Comparison of ENCODE assay signal across 36 cellular contexts in the genomic region with DNA sequence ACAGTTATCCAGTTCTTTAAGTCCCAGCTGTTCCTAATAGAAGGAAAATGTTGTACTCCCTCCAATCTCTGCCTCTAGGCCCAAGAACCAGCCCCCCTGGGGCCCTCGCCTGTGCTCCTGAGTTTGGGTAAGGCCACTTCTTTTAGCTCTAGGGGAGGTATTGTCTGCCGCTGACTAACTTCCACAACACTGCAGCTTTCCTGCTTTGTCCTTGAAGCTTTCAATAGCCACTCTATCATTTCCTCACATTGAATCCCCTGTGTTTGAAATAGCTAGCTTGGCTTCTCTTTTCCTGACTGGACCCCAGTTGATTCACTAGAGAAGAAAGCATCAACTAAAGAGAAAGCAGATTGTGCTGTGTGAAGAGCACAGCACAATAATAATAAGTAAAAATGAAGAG. TPM values are rescaled to one million over a fixed set of nuclear protein-coding genes. Genes with fewer than 3 reads are reported as not detected.
DNase-seq lines count a peak whose midpoint lies in the region; ATAC-seq, FAIRE-seq and TF ChIP-seq lines count a peak whose summit lies in the region.
"Had no signal": no experiment of that assay in that cellular context is flagged by ENCODE, and none has a peak within 500 bp of the region (broad histone marks: within the 10 kb centered on the region; RNA-seq: fewer than 3 reads in every experiment).

No MANE protein-coding gene starts in this region.

- H2BK5ac ChIP-seq in mesenchymal stem cell (ENCODE audit: low read depth, low read length, poor library complexity, severe bottlenecking) = no peak overlapping the region

- H3K4me2 ChIP-seq in mesenchymal stem cell (ENCODE audit: low read length, poor library complexity, severe bottlenecking) = no peak overlapping the region
- H3K4me2 ChIP-seq: KMS-11 had no signal

- H3K27me3 ChIP-seq in WERI-Rb-1 (ENCODE audit: insufficient read depth, low read depth, severe bottlenecking) (no peaks in the 10 kb centered on the region), mesenchymal stem cell (ENCODE audit: control insufficient read depth in 1 of 2, insufficient read depth in 1 of 2, low read length in 2 of 2) (peaks cover 0 to 6% of the 10 kb centered on the region in 2 experiments)
- H3K27me3 ChIP-seq: heart right ventricle, MG63, tibial nerve had no signal

- no peak for ATAC-seq in activated naive CD8-positive, alpha-beta T cell treated with anti-CD3 and anti-CD28 coated beads, Interleukin-2, amount 10 ng/mL, durations not matched to agents 7 days and 5 days (ENCODE audit: low read depth)
- ATAC-seq in HG03469 (IDR thresholded peaks at IDR 0.05; ENCODE audit: unreplicated experiment) = no peak
- ATAC-seq: effector memory CD8-positive, alpha-beta T cell had no signal

- H3K9ac ChIP-seq in mesenchymal stem cell (ENCODE audit: low read length) = peak overlapping the region; percentile 32
- H3K9ac ChIP-seq: KMS-11 had no signal

- H4K91ac ChIP-seq in mesenchymal stem cell (ENCODE audit: low read length) = no peak overlapping the region

- H3K79me1 ChIP-seq in mesenchymal stem cell (replicated peaks; ENCODE audit: low read length, poor library complexity, severe bottlenecking) = no peaks in the 10 kb centered on the region

- no peak for DNase-seq in activated naive CD8-positive, alpha-beta T cell treated with anti-CD3 and anti-CD28 coated beads, Interleukin-2, amount 10 ng/mL, durations not matched to agents 7 days and 5 days
- DNase-seq in activated naive CD8-positive, alpha-beta T cell treated with anti-CD3 and anti-CD28 coated beads for 36 hours = no peak
- no peak for DNase-seq in WERI-Rb-1
- DNase-seq in mesenchymal stem cell = no peak
- no peak for DNase-seq in type B pancreatic cell (ENCODE audit: extremely low spot score, unreplicated experiment)
- DNase-seq in GM19239 (ENCODE audit: insufficient read length, low spot score) = no peak
- no peak for DNase-seq in activated T-helper 2 cell treated with anti-CD3 and anti-CD28 coated beads, Interferon-gamma antibody, Interleukin-2, Interleukin-4, amounts not matched to agents 10 μg/mL and 5 μg/mL and 100 μg/mL, durations not matched to agents 14 hours and 24 hours and 36 hours (ENCODE audit: low spot score)
- DNase-seq: activated CD4-positive, CD25-positive, alpha-beta regulatory T cell; activated CD8-positive, alpha-beta memory T cell treated with anti-CD3 and anti-CD28 coated beads, Interleukin-2, amount 50 U/mL, for 48 hours; CD4-positive, alpha-beta T cell; DMS79 treated with DMSO at 0.1 percent for 48 hours; effector memory CD8-positive, alpha-beta T cell; foreskin melanocyte; GF-D8; heart right ventricle; kidney; left ventricle myocardium superior; MG63; midbrain; naive B cell; NCI-H1105; NCI-H2029 treated with DMSO at 0.1 percent for 48 hours; NCI-H2227 treated with DMSO at 0.1 percent for 48 hours; NCI-H526; nucleus accumbens; SIG-M5; stimulated activated CD4-positive, alpha-beta T cell treated with anti-CD3 and anti-CD28 coated beads, Interleukin-4, amount 100 ng/mL, for 24 hours; T-cell had no signal

- TF ChIP-seq CTCF in WERI-Rb-1 (IDR thresholded peaks at IDR 0.05; ENCODE audit: low read depth, low read length) (no peak), type B pancreatic cell (conservative IDR thresholded peaks at IDR 0.05) (no peak)

- H2BK120ac ChIP-seq in mesenchymal stem cell (ENCODE audit: low read depth, low read length) = no peak overlapping the region

- peaks cover 2% of the 10 kb centered on the region for H3K9me3 Mint-ChIP-seq in activated naive CD8-positive, alpha-beta T cell treated with anti-CD3 and anti-CD28 coated beads, Interleukin-2, amount 10 ng/mL, durations not matched to agents 7 days and 5 days
- H3K9me3 Mint-ChIP-seq in activated naive CD8-positive, alpha-beta T cell treated with anti-CD3 and anti-CD28 coated beads for 36 hours = no peaks in the 10 kb centered on the region
- H3K9me3 Mint-ChIP-seq in type B pancreatic cell = no peaks in the 10 kb centered on the region
- H3K9me3 Mint-ChIP-seq in activated T-helper 2 cell treated with anti-CD3 and anti-CD28 coated beads, Interferon-gamma antibody, Interleukin-2, Interleukin-4, amounts not matched to agents 10 μg/mL and 5 μg/mL and 100 μg/mL, durations not matched to agents 14 hours and 24 hours and 36 hours = no peaks in the 10 kb centered on the region
- H3K9me3 Mint-ChIP-seq: activated naive CD4-positive, alpha-beta T cell treated with anti-CD3 and anti-CD28 coated beads, Interleukin-2, amount 50 U/mL, for 24 hours; CD4-positive, alpha-beta T cell; effector memory CD8-positive, alpha-beta T cell; T-cell had no signal

- H3K14ac ChIP-seq in mesenchymal stem cell (ENCODE audit: low read length in 2 of 2) = no peak overlapping the region

- no peak for FAIRE-seq in GM19239 (lab: Jason Lieb, UNC)
- FAIRE-seq: H54, HTR-8/SVneo, kidney had no signal

- no peak overlapping the region for H2BK15ac ChIP-seq in mesenchymal stem cell (ENCODE audit: low read depth, poor library complexity, severe bottlenecking)

- H3K36me3 ChIP-seq in WERI-Rb-1 = no peaks in the 10 kb centered on the region
- H3K36me3 ChIP-seq in mesenchymal stem cell (ENCODE audit: control insufficient read depth in 1 of 2, insufficient read depth in 2 of 2, low read depth in 1 of 2, low read length in 2 of 2) = no peaks in the 10 kb centered on the region
- H3K36me3 ChIP-seq: cardiac muscle cell, heart right ventricle, MG63, tibial nerve had no signal

- no peaks in the 10 kb centered on the region for H3K9me3 ChIP-seq in WERI-Rb-1 (ENCODE audit: severe bottlenecking)
- H3K9me3 ChIP-seq in mesenchymal stem cell (ENCODE audit: control insufficient read depth, low read length) = no peaks in the 10 kb centered on the region
- H3K9me3 ChIP-seq: heart right ventricle, MG63, tibial nerve had no signal

- H3K4me1 Mint-ChIP-seq in activated naive CD8-positive, alpha-beta T cell treated with anti-CD3 and anti-CD28 coated beads, Interleukin-2, amount 10 ng/mL, durations not matched to agents 7 days and 5 days = peaks cover 39% of the 10 kb centered on the region
- H3K4me1 Mint-ChIP-seq in activated naive CD8-positive, alpha-beta T cell treated with anti-CD3 and anti-CD28 coated beads for 36 hours = peaks cover 11% of the 10 kb centered on the region
- peaks cover 21% of the 10 kb centered on the region for H3K4me1 Mint-ChIP-seq in type B pancreatic cell (ENCODE audit: unreplicated experiment)
- peaks cover 17% of the 10 kb centered on the region for H3K4me1 Mint-ChIP-seq in activated T-helper 2 cell treated with anti-CD3 and anti-CD28 coated beads, Interferon-gamma antibody, Interleukin-2, Interleukin-4, amounts not matched to agents 10 μg/mL and 5 μg/mL and 100 μg/mL, durations not matched to agents 14 hours and 24 hours and 36 hours (ENCODE audit: low read depth)
- H3K4me1 Mint-ChIP-seq: naive B cell had no signal

- H2BK12ac ChIP-seq in mesenchymal stem cell (ENCODE audit: low read length in 2 of 2) = peak overlapping the region in 1 of 2 experiments; percentile 5

- no peak overlapping the region for H3K4me3 ChIP-seq in WERI-Rb-1 (ENCODE audit: low read depth, low read length)
- no peak overlapping the region for H3K4me3 ChIP-seq in mesenchymal stem cell (ENCODE audit: insufficient read depth in 1 of 2, low read depth in 1 of 2, low read length in 2 of 2)
- H3K4me3 ChIP-seq: cardiac muscle cell, coronary artery, heart right ventricle, MG63, tibial nerve had no signal

- H3K36me3 Mint-ChIP-seq in activated naive CD8-positive, alpha-beta T cell treated with anti-CD3 and anti-CD28 coated beads, Interleukin-2, amount 10 ng/mL, durations not matched to agents 7 days and 5 days = peaks cover 5% of the 10 kb centered on the region
- no peaks in the 10 kb centered on the region for H3K36me3 Mint-ChIP-seq in activated naive CD8-positive, alpha-beta T cell treated with anti-CD3 and anti-CD28 coated beads for 36 hours
- no peaks in the 10 kb centered on the region for H3K36me3 Mint-ChIP-seq in type B pancreatic cell
- no peaks in the 10 kb centered on the region for H3K36me3 Mint-ChIP-seq in activated T-helper 2 cell treated with anti-CD3 and anti-CD28 coated beads, Interferon-gamma antibody, Interleukin-2, Interleukin-4, amounts not matched to agents 10 μg/mL and 5 μg/mL and 100 μg/mL, durations not matched to agents 14 hours and 24 hours and 36 hours (ENCODE audit: low read depth)
- H3K36me3 Mint-ChIP-seq: activated naive CD4-positive, alpha-beta T cell treated with anti-CD3 and anti-CD28 coated beads, Interleukin-2, amount 50 U/mL, for 24 hours; T-cell had no signal

- H3K27me3 Mint-ChIP-seq in activated naive CD8-positive, alpha-beta T cell treated with anti-CD3 and anti-CD28 coated beads, Interleukin-2, amount 10 ng/mL, durations not matched to agents 7 days and 5 days = peaks cover 11% of the 10 kb centered on the region
- no peaks in the 10 kb centered on the region for H3K27me3 Mint-ChIP-seq in activated naive CD8-positive, alpha-beta T cell treated with anti-CD3 and anti-CD28 coated beads for 36 hours
- H3K27me3 Mint-ChIP-seq in type B pancreatic cell = no peaks in the 10 kb centered on the region
- H3K27me3 Mint-ChIP-seq in activated T-helper 2 cell treated with anti-CD3 and anti-CD28 coated beads, Interferon-gamma antibody, Interleukin-2, Interleukin-4, amounts not matched to agents 10 μg/mL and 5 μg/mL and 100 μg/mL, durations not matched to agents 14 hours and 24 hours and 36 hours (ENCODE audit: low read depth) = no peaks in the 10 kb centered on the region
- H3K27me3 Mint-ChIP-seq: activated naive CD4-positive, alpha-beta T cell treated with anti-CD3 and anti-CD28 coated beads, Interleukin-2, amount 50 U/mL, for 24 hours; CD4-positive, alpha-beta T cell; T-cell had no signal

- peak overlapping the region; percentile 62 for H3K27ac Mint-ChIP-seq in activated naive CD8-positive, alpha-beta T cell treated with anti-CD3 and anti-CD28 coated beads, Interleukin-2, amount 10 ng/mL, durations not matched to agents 7 days and 5 days
- H3K27ac Mint-ChIP-seq in activated naive CD8-positive, alpha-beta T cell treated with anti-CD3 and anti-CD28 coated beads for 36 hours = no peak overlapping the region
- H3K27ac Mint-ChIP-seq in type B pancreatic cell = peak overlapping the region; percentile 64
- no peak overlapping the region for H3K27ac Mint-ChIP-seq in activated T-helper 2 cell treated with anti-CD3 and anti-CD28 coated beads, Interferon-gamma antibody, Interleukin-2, Interleukin-4, amounts not matched to agents 10 μg/mL and 5 μg/mL and 100 μg/mL, durations not matched to agents 14 hours and 24 hours and 36 hours
- H3K27ac Mint-ChIP-seq: activated naive CD4-positive, alpha-beta T cell treated with anti-CD3 and anti-CD28 coated beads, Interleukin-2, amount 50 U/mL, for 24 hours; CD4-positive, alpha-beta T cell; naive B cell had no signal

- H3K27ac ChIP-seq in WERI-Rb-1 = peak overlapping the region; percentile 44; the same call in 1 of the 2 replicates
- H3K27ac ChIP-seq in mesenchymal stem cell (ENCODE audit: low read length, poor library complexity, severe bottlenecking) = no peak overlapping the region
- H3K27ac ChIP-seq: cardiac muscle cell, KMS-11, tibial nerve had no signal

- H3K4ac ChIP-seq in mesenchymal stem cell (ENCODE audit: low read depth in 1 of 2, low read length in 2 of 2) = no peak overlapping the region

- intact Hi-C loops in activated T-helper 2 cell treated with anti-CD3 and anti-CD28 coated beads, Interferon-gamma antibody, Interleukin-2, Interleukin-4, amounts not matched to agents 10 μg/mL and 5 μg/mL and 100 μg/mL, durations not matched to agents 14 hours and 24 hours and 36 hours (cut with micrococcal nuclease) = no loop called here

- H4K8ac ChIP-seq in mesenchymal stem cell (ENCODE audit: low read length) = no peak overlapping the region

- H3K4me1 ChIP-seq in mesenchymal stem cell (ENCODE audit: control insufficient read depth, insufficient read depth, low read depth, low read length) = peaks cover 16% of the 10 kb centered on the region

- H3K4me3 Mint-ChIP-seq in activated naive CD8-positive, alpha-beta T cell treated with anti-CD3 and anti-CD28 coated beads, Interleukin-2, amount 10 ng/mL, durations not matched to agents 7 days and 5 days = no peak overlapping the region
- no peak overlapping the region for H3K4me3 Mint-ChIP-seq in activated naive CD8-positive, alpha-beta T cell treated with anti-CD3 and anti-CD28 coated beads for 36 hours
- H3K4me3 Mint-ChIP-seq in type B pancreatic cell = no peak overlapping the region
- H3K4me3 Mint-ChIP-seq in activated T-helper 2 cell treated with anti-CD3 and anti-CD28 coated beads, Interferon-gamma antibody, Interleukin-2, Interleukin-4, amounts not matched to agents 10 μg/mL and 5 μg/mL and 100 μg/mL, durations not matched to agents 14 hours and 24 hours and 36 hours (ENCODE audit: low read depth) = no peak overlapping the region
- H3K4me3 Mint-ChIP-seq: activated naive CD4-positive, alpha-beta T cell treated with anti-CD3 and anti-CD28 coated beads, Interleukin-2, amount 50 U/mL, for 24 hours; CD4-positive, alpha-beta T cell; effector memory CD8-positive, alpha-beta T cell; naive B cell had no signal

- POLR2A ChIA-PET in activated naive CD8-positive, alpha-beta T cell treated with anti-CD3 and anti-CD28 coated beads, Interleukin-2, amount 10 ng/mL, durations not matched to agents 7 days and 5 days (lab: Charles Lee) = interaction anchor here (0.8 kb wide), 1 partner anchor 162 kb away, joined by 3 read pairs; no protein-coding TSS in a partner anchor

- no peak overlapping the region for H3K23ac ChIP-seq in mesenchymal stem cell (ENCODE audit: low read length in 2 of 2)

- WGBS in mesenchymal stem cell = 88% methylated on average over 2 of the region's 2 CpGs

- no peak overlapping the region for H3K18ac ChIP-seq in mesenchymal stem cell (ENCODE audit: low read depth in 1 of 2, low read length in 2 of 2)

- H2AFZ ChIP-seq in mesenchymal stem cell (ENCODE audit: low read depth, low read length) = no peak overlapping the region

- peak overlapping the region; percentile 26 for H2AK5ac ChIP-seq in mesenchymal stem cell (ENCODE audit: low read length, severe bottlenecking)

RNA-seq across cellular contexts. Expression of a gene that starts 28.8 kb away (rescaled TPM):
- total RNA-seq in activated naive CD8-positive, alpha-beta T cell treated with anti-CD3 and anti-CD28 coated beads, Interleukin-2, amount 10 ng/mL, durations not matched to agents 7 days and 5 days = not detected
- not detected for total RNA-seq in activated naive CD8-positive, alpha-beta T cell treated with anti-CD3 and anti-CD28 coated beads for 36 hours
- 0.72 TPM for polyA plus RNA-seq in mesenchymal stem cell (2013, experiment 1 of 2)
- 0.84 TPM for polyA plus RNA-seq in mesenchymal stem cell (2013, experiment 2 of 2)
- 23.1 and 65.1 TPM in 2 replicates for total RNA-seq in type B pancreatic cell (ENCODE audit: low replicate concordance)
- not detected in 2 replicates for total RNA-seq in activated T-helper 2 cell treated with anti-CD3 and anti-CD28 coated beads, Interferon-gamma antibody, Interleukin-2, Interleukin-4, amounts not matched to agents 10 μg/mL and 5 μg/mL and 100 μg/mL, durations not matched to agents 14 hours and 24 hours and 36 hours
- total RNA-seq: cardiac muscle cell; CD4-positive, alpha-beta T cell; left ventricle myocardium superior; tibial nerve had no signal
- polyA plus RNA-seq: cardiac muscle cell had no signal

Comparison
In these comparisons a context has a peak if more than half of its experiments do, and no peak if none do; other contexts are left out.
1. H3K27ac Mint-ChIP-seq: peak in activated naive CD8-positive, alpha-beta T cell treated with anti-CD3 and anti-CD28 coated beads, Interleukin-2, amount 10 ng/mL, durations not matched to agents 7 days and 5 days (single experiment) and type B pancreatic cell (single experiment); none in activated naive CD8-positive, alpha-beta T cell treated with anti-CD3 and anti-CD28 coated beads for 36 hours (single experiment) and activated T-helper 2 cell treated with anti-CD3 and anti-CD28 coated beads, Interferon-gamma antibody, Interleukin-2, Interleukin-4, amounts not matched to agents 10 μg/mL and 5 μg/mL and 100 μg/mL, durations not matched to agents 14 hours and 24 hours and 36 hours (single experiment).
2. RNA of a gene that starts 28.8 kb away (total RNA-seq): 23.1 to 65.1 TPM in type B pancreatic cell; not detected in activated naive CD8-positive, alpha-beta T cell treated with anti-CD3 and anti-CD28 coated beads, Interleukin-2, amount 10 ng/mL, durations not matched to agents 7 days and 5 days, not detected in activated naive CD8-positive, alpha-beta T cell treated with anti-CD3 and anti-CD28 coated beads for 36 hours and not detected in activated T-helper 2 cell treated with anti-CD3 and anti-CD28 coated beads, Interferon-gamma antibody, Interleukin-2, Interleukin-4, amounts not matched to agents 10 μg/mL and 5 μg/mL and 100 μg/mL, durations not matched to agents 14 hours and 24 hours and 36 hours; every median in the first group is over 10 times any median in the second.